Comparison of ENCODE assay signal across 8 cellular contexts in genomic region chr2:219155054-219155644, GRCh38. TPM values are rescaled to one million over a fixed set of nuclear protein-coding genes. Genes with fewer than 3 reads are reported as not detected.
DNase-seq lines count a peak whose midpoint lies in the region; ATAC-seq and TF ChIP-seq lines count a peak whose summit lies in the region.

No MANE protein-coding gene starts in this region.

- no peak overlapping the region for H3K4me3 Mint-ChIP-seq in activated T-cell treated with anti-CD3 and anti-CD28 coated beads, Interleukin-2, amount 50 U/mL, for 4 hours

- no peak for TF ChIP-seq POLR2A in transverse colon (IDR thresholded peaks at IDR 0.05)

- no peaks in the 10 kb centered on the region for H3F3A ChIP-seq in Loucy (ENCODE audit: low read depth)

- H3K4me1 ChIP-seq in Loucy (ENCODE audit: insufficient read depth, low read length, poor library complexity, severe bottlenecking) (peaks cover 18% of the 10 kb centered on the region), transverse colon (peaks cover 4 to 6% (median 4%) of the 10 kb centered on the region in 4 donors)

- H3K4me2 ChIP-seq in Loucy (ENCODE audit: low read depth, low read length, poor library complexity, severe bottlenecking) = no peak overlapping the region

- no peak for DNase-seq in activated T-cell treated with anti-CD3 and anti-CD28 coated beads, Interleukin-2, amount 50 U/mL, for 4 hours
- DNase-seq in activated T-cell treated with anti-CD3 and anti-CD28 coated beads, Interleukin-2, amount 50 U/mL, for 1 hour = no peak
- DNase-seq in RKO (ENCODE audit: low spot score) (peak; percentile 83), cerebellar cortex (ENCODE audit: low spot score) (peak; percentile 87), left kidney (ENCODE audit: low read depth, low spot score) (peak; percentile 91), transverse colon (peak; percentile 25)

- peaks cover 31% of the 10 kb centered on the region for H3K36me3 Mint-ChIP-seq in activated T-cell treated with anti-CD3 and anti-CD28 coated beads, Interleukin-2, amount 50 U/mL, for 4 hours (ENCODE audit: insufficient read depth)

- H4K20me1 ChIP-seq in Loucy (ENCODE audit: insufficient read depth, low read length, poor library complexity, severe bottlenecking) = peaks cover 2% of the 10 kb centered on the region

- TF ChIP-seq EP300 in transverse colon (IDR thresholded peaks at IDR 0.05; ENCODE audit: low read depth) = no peak

- peaks cover 8% of the 10 kb centered on the region for H3K4me1 Mint-ChIP-seq in activated T-cell treated with anti-CD3 and anti-CD28 coated beads, Interleukin-2, amount 50 U/mL, for 4 hours (ENCODE audit: low read depth)

- in situ Hi-C loops in transverse colon (cut with MboI; ENCODE audit: low pct_ligation_motif_present in 1 of 4, low pct_unique_long_range_greater_than_20kb in 1 of 4, low sequenced_read_pairs in 3 of 4) = loop anchor here in 3 of 4 donors (10.0 to 25.0 kb wide), 3 partner anchors 130 to 150 kb away; partner anchors contain the start of genes DNAJB2 (in 1 of the 3) and PTPRN (in 1 of the 3)

- no peak overlapping the region for H3K4me3 ChIP-seq in Loucy (ENCODE audit: low read length, poor library complexity, severe bottlenecking)
- H3K4me3 ChIP-seq in transverse colon = no peak overlapping the region

- peak; percentile 66 for TF ChIP-seq CTCF in Loucy (conservative IDR thresholded peaks at IDR 0.05; ENCODE audit: low read length)
- TF ChIP-seq CTCF in transverse colon (IDR thresholded peaks at IDR 0.05) = peak; percentile 56 to 88 (median 64)

- H3K9me3 Mint-ChIP-seq in activated T-cell treated with anti-CD3 and anti-CD28 coated beads, Interleukin-2, amount 50 U/mL, for 4 hours = no peaks in the 10 kb centered on the region

- H3K9me3 ChIP-seq in Loucy (ENCODE audit: insufficient read depth, low read depth, low read length) = no peaks in the 10 kb centered on the region
- no peaks in the 10 kb centered on the region for H3K9me3 ChIP-seq in transverse colon

- H3K9me2 ChIP-seq in Loucy (replicated peaks; ENCODE audit: low read depth, low read length) = no peaks in the 10 kb centered on the region

- H3K27me3 Mint-ChIP-seq in activated T-cell treated with anti-CD3 and anti-CD28 coated beads, Interleukin-2, amount 50 U/mL, for 4 hours (ENCODE audit: low read depth) = no peaks in the 10 kb centered on the region

- ATAC-seq in activated T-cell treated with anti-CD3 and anti-CD28 coated beads, Interleukin-2, amount 50 U/mL, for 4 hours = peak; percentile 27 to 51
- no peak for ATAC-seq in HG02610 (IDR thresholded peaks at IDR 0.05; ENCODE audit: unreplicated experiment)

- H3K9ac ChIP-seq in Loucy (ENCODE audit: low read depth, low read length, poor library complexity, severe bottlenecking) = no peak overlapping the region

- no peaks in the 10 kb centered on the region for H3K36me3 ChIP-seq in Loucy (ENCODE audit: insufficient read depth, low read length)
- H3K36me3 ChIP-seq in transverse colon = peaks cover 0 to 21% (median 4%) of the 10 kb centered on the region in 4 donors

- intact Hi-C loops in transverse colon (cut with DNase I; ENCODE audit: low total_unique reads) = loop anchor here (5.0 kb wide), 1 partner anchor 98 kb away; no protein-coding TSS in a partner anchor

- WGBS in transverse colon (ENCODE audit: low coverage in 1 of 2), 2 donors = 10 to 12% methylated on average over 4 of the region's 4 CpGs

- H3K79me2 ChIP-seq in Loucy (ENCODE audit: insufficient read depth, low read length) = no peaks in the 10 kb centered on the region

- H2AFZ ChIP-seq in Loucy (ENCODE audit: low read length) = no peak overlapping the region

- H3K27me3 ChIP-seq in Loucy (ENCODE audit: insufficient read depth, low read length, poor library complexity, severe bottlenecking) (no peaks in the 10 kb centered on the region), transverse colon (no peaks in the 10 kb centered on the region)

- no peak overlapping the region for H3K27ac ChIP-seq in transverse colon

RNA-seq across cellular contexts. Expression of gene NHEJ1, which starts 5.5 kb away (rescaled TPM):
- total RNA-seq in activated T-cell treated with anti-CD3 and anti-CD28 coated beads, Interleukin-2, amount 50 U/mL, for 4 hours = 10 to 100 TPM; 26.5 to 33.3 (median 30.1) TPM
- 10 to 100 TPM; 50.5 to 90.2 (median 65.3) TPM for total RNA-seq in transverse colon

RNA-seq across cellular contexts. Expression of gene SLC23A3, which starts 14.7 kb away (rescaled TPM):
- under 1 TPM; 0.71 to 0.89 (median 0.84) TPM for total RNA-seq in activated T-cell treated with anti-CD3 and anti-CD28 coated beads, Interleukin-2, amount 50 U/mL, for 4 hours
- total RNA-seq in transverse colon = 10 to 100 TPM in 3 of 4 donors, 1 to 10 TPM in 1; 5.4 to 18.4 (median 15.7) TPM

RNA-seq across cellular contexts. Expression of gene CNPPD1, which starts 21.6 kb away (rescaled TPM):
- 10 to 100 TPM; 66.8 to 78.9 (median 72.7) TPM for total RNA-seq in activated T-cell treated with anti-CD3 and anti-CD28 coated beads, Interleukin-2, amount 50 U/mL, for 4 hours
- total RNA-seq in transverse colon = 100 to 1,000 TPM in 3 of 4 donors, 10 to 100 TPM in 1; 50.4 to 114 (median 106) TPM

RNA-seq across cellular contexts. Expression of gene RETREG2, which starts 22.9 kb away (rescaled TPM):
- 10 to 100 TPM; 55.0 to 63.1 (median 62.7) TPM for total RNA-seq in activated T-cell treated with anti-CD3 and anti-CD28 coated beads, Interleukin-2, amount 50 U/mL, for 4 hours
- 100 to 1,000 TPM in 2 of 4 donors, 10 to 100 TPM in 2; 37.8 to 226 (median 102) TPM for total RNA-seq in transverse colon

RNA-seq across cellular contexts. Expression of gene ZFAND2B, which starts 51.4 kb away (rescaled TPM):
- 10 to 100 TPM; 27.0 to 35.3 (median 31.7) TPM for total RNA-seq in activated T-cell treated with anti-CD3 and anti-CD28 coated beads, Interleukin-2, amount 50 U/mL, for 4 hours
- 100 to 1,000 TPM in 3 of 4 donors, 10 to 100 TPM in 1; 90.2 to 156 (median 119) TPM for total RNA-seq in transverse colon

Comparison
In these comparisons a context has a peak if more than half of its experiments do, and no peak if none do; other contexts are left out.
1. DNase-seq: peak in RKO (single experiment), cerebellar cortex (single experiment), left kidney (single experiment) and transverse colon (single experiment); none in activated T-cell treated with anti-CD3 and anti-CD28 coated beads, Interleukin-2, amount 50 U/mL, for 4 hours (single experiment) and activated T-cell treated with anti-CD3 and anti-CD28 coated beads, Interleukin-2, amount 50 U/mL, for 1 hour (single experiment).